8 cellular contexts compared by ENCODE assay signal in genomic region chr13:91348906-91349435, GRCh38. TPM values are rescaled to one million over a fixed set of nuclear protein-coding genes. Genes with fewer than 3 reads are reported as not detected.
DNase-seq lines count a peak whose midpoint lies in the region; ATAC-seq and TF ChIP-seq lines count a peak whose summit lies in the region.

No MANE protein-coding gene starts in this region.

- no peaks in the 10 kb centered on the region for H3K9me3 Mint-ChIP-seq in activated CD4-positive, alpha-beta T cell treated with anti-CD3 and anti-CD28 coated beads for 36 hours (ENCODE audit: low read depth)

- H3K27ac Mint-ChIP-seq in activated CD4-positive, alpha-beta T cell treated with anti-CD3 and anti-CD28 coated beads for 36 hours: peak overlapping the region; percentile 96

- no peaks in the 10 kb centered on the region for H3K27me3 Mint-ChIP-seq in activated CD4-positive, alpha-beta T cell treated with anti-CD3 and anti-CD28 coated beads for 36 hours

- H3K4me1 Mint-ChIP-seq in activated CD4-positive, alpha-beta T cell treated with anti-CD3 and anti-CD28 coated beads for 36 hours: peaks cover 46% of the 10 kb centered on the region

- H3K36me3 Mint-ChIP-seq in activated CD4-positive, alpha-beta T cell treated with anti-CD3 and anti-CD28 coated beads for 36 hours (ENCODE audit: low read depth): peaks cover 51% of the 10 kb centered on the region

- intact Hi-C loops in activated CD4-positive, alpha-beta T cell treated with anti-CD3 and anti-CD28 coated beads for 36 hours (cut with DNase I, micrococcal nuclease): loop anchor here (1.0 kb wide), 2 partner anchors 8 to 36 kb away; no protein-coding TSS in a partner anchor
- intact Hi-C loops in left colon (cut with DNase I, micrococcal nuclease): no loop called here

- H3K4me3 ChIP-seq in AG10803 (ENCODE audit: low read length) (peak overlapping the region; percentile 72), choroid plexus epithelial cell (ENCODE audit: low read depth, low read length) (peak overlapping the region; percentile 77)

- TF ChIP-seq CTCF in AG10803 (conservative IDR thresholded peaks at IDR 0.05; ENCODE audit: low read length) (peak; percentile 71), choroid plexus epithelial cell (conservative IDR thresholded peaks at IDR 0.05; ENCODE audit: low read depth, low read length) (peak; percentile 79)

- DNase-seq in AG10803 (ENCODE audit: low read depth) (peak; percentile 81), NCI-H345 (lab: John Stamatoyannopoulos, UW) (peak; percentile 89), choroid plexus epithelial cell (ENCODE audit: low read depth) (peak; percentile 90), left colon (peak; percentile 87 to 98)
- peak; percentile 96 for DNase-seq in activated CD4-positive, alpha-beta T cell treated with anti-CD3 and anti-CD28 coated beads for 36 hours
- DNase-seq in stimulated activated CD4-positive, alpha-beta T cell treated with anti-CD3 and anti-CD28 coated beads, Interleukin-1b, Interleukin-23, amount 100 ng/mL, for 24 hours (ENCODE audit: low read depth in 4 of 4, low spot score in 1 of 4): peak; percentile 88 to 95 (median 90)

- ATAC-seq in GM19025 (IDR thresholded peaks at IDR 0.05; ENCODE audit: low read depth, unreplicated experiment) (peak; percentile 45), HG03342 (IDR thresholded peaks at IDR 0.05; ENCODE audit: unreplicated experiment) (peak; percentile 53), left colon (peak; percentile 63)
- peak; percentile 50 for ATAC-seq in activated CD4-positive, alpha-beta T cell treated with anti-CD3 and anti-CD28 coated beads for 36 hours

- H3K4me3 Mint-ChIP-seq in activated CD4-positive, alpha-beta T cell treated with anti-CD3 and anti-CD28 coated beads for 36 hours: peak overlapping the region; percentile 92

- POLR2A ChIA-PET in activated CD4-positive, alpha-beta T cell treated with anti-CD3 and anti-CD28 coated beads for 36 hours (lab: Charles Lee): interaction anchor here (0.6 to 0.7 kb wide), 2 partner anchors 11 to 27 kb away, joined by 3 to 4 read pairs; no protein-coding TSS in a partner anchor

- CTCF ChIA-PET in activated CD4-positive, alpha-beta T cell treated with anti-CD3 and anti-CD28 coated beads for 36 hours (lab: Charles Lee): interaction anchor here (0.7 to 1.0 kb wide), 3 partner anchors 9 to 36 kb away, joined by 4 to 7 read pairs (median 4); no protein-coding TSS in a partner anchor

RNA-seq across cellular contexts. Expression of gene MIR17HG, which starts 1.5 kb away (rescaled TPM):
- total RNA-seq in activated CD4-positive, alpha-beta T cell treated with anti-CD3 and anti-CD28 coated beads for 36 hours: 10 to 100 TPM; 13.8 to 26.7 TPM
- 1 to 10 TPM; 1.4 to 3.3 TPM for total RNA-seq in left colon

RNA-seq across cellular contexts. Expression of gene GPC5, which starts 49.5 kb away (rescaled TPM):
- under 1 TPM; 0.63 to 0.66 TPM for total RNA-seq in activated CD4-positive, alpha-beta T cell treated with anti-CD3 and anti-CD28 coated beads for 36 hours
- total RNA-seq in left colon: under 1 TPM; 0.22 to 0.24 TPM

Comparison
In these comparisons a context has a peak if more than half of its experiments do, and no peak if none do; other contexts are left out.
1. Peak in every context shown above with its lines: DNase-seq, ATAC-seq and H3K4me3 ChIP-seq.
2. intact Hi-C loops: an anchor here in activated CD4-positive, alpha-beta T cell treated with anti-CD3 and anti-CD28 coated beads for 36 hours (1.0 kb wide); none called in left colon.